ENCODE assay signal across 12 cellular contexts in genomic region chr6:79599725-79600259, GRCh38.
"Had no signal": no experiment of that assay in that cellular context is flagged by ENCODE, and none has a peak within 500 bp of the region (broad histone marks: within the 10 kb centered on the region; RNA-seq: fewer than 3 reads in every experiment).

No MANE protein-coding gene starts in this region.

- H3K27ac Mint-ChIP-seq: activated CD4-positive, alpha-beta T cell treated with anti-CD3 and anti-CD28 coated beads for 36 hours; activated CD8-positive, alpha-beta T cell treated with anti-CD3 and anti-CD28 coated beads, Interleukin-2, amount 10 ng/mL, durations not matched to agents 7 days and 5 days; activated T-helper 1 cell treated with anti-CD3 and anti-CD28 coated beads, Interleukin-12 subunit alpha, Interleukin-12 subunit beta, Interleukin-2, Interleukin-4 antibody, amounts not matched to agents 30 ng/mL and 10 ng/mL and 1 ng/mL, durations not matched to agents 14 hours and 24 hours and 36 hours; natural killer cell had no signal

- H3K4me1 Mint-ChIP-seq: activated CD4-positive, alpha-beta T cell treated with anti-CD3 and anti-CD28 coated beads for 36 hours had no signal

- H3K9me3 Mint-ChIP-seq: activated T-helper 1 cell treated with anti-CD3 and anti-CD28 coated beads, Interleukin-12 subunit alpha, Interleukin-12 subunit beta, Interleukin-2, Interleukin-4 antibody, amounts not matched to agents 30 ng/mL and 10 ng/mL and 1 ng/mL, durations not matched to agents 14 hours and 24 hours and 36 hours; natural killer cell had no signal

- ATAC-seq: activated CD4-positive, alpha-beta T cell treated with anti-CD3 and anti-CD28 coated beads for 36 hours; activated CD8-positive, alpha-beta T cell treated with anti-CD3 and anti-CD28 coated beads, Interleukin-2, amount 10 ng/mL, durations not matched to agents 7 days and 5 days; natural killer cell; sciatic nerve had no signal

- H3K27ac ChIP-seq: WERI-Rb-1 had no signal

- H3K27me3 Mint-ChIP-seq: activated CD4-positive, alpha-beta T cell treated with anti-CD3 and anti-CD28 coated beads for 36 hours; brain had no signal

- H3K36me3 Mint-ChIP-seq: brain, natural killer cell had no signal

- H3K4me3 Mint-ChIP-seq: activated CD4-positive, alpha-beta T cell treated with anti-CD3 and anti-CD28 coated beads for 36 hours; activated CD8-positive, alpha-beta T cell treated with anti-CD3 and anti-CD28 coated beads, Interleukin-2, amount 10 ng/mL, durations not matched to agents 7 days and 5 days; activated T-helper 1 cell treated with anti-CD3 and anti-CD28 coated beads, Interleukin-12 subunit alpha, Interleukin-12 subunit beta, Interleukin-2, Interleukin-4 antibody, amounts not matched to agents 30 ng/mL and 10 ng/mL and 1 ng/mL, durations not matched to agents 14 hours and 24 hours and 36 hours; brain; natural killer cell had no signal

- DNase-seq: activated CD4-positive, alpha-beta T cell treated with anti-CD3 and anti-CD28 coated beads for 36 hours; activated CD8-positive, alpha-beta memory T cell treated with anti-CD3 and anti-CD28 coated beads, Interleukin-2, amount 50 U/mL, for 48 hours; activated CD8-positive, alpha-beta T cell treated with anti-CD3 and anti-CD28 coated beads, Interleukin-2, amount 10 ng/mL, durations not matched to agents 7 days and 5 days; activated naive CD4-positive, alpha-beta T cell treated with Interleukin-2 at 50 U/mL for 16 hours; foreskin melanocyte; head of caudate nucleus; natural killer cell; stimulated activated naive CD4-positive, alpha-beta T cell treated with Interleukin-2 at 50 U/mL for 16 hours; WERI-Rb-1 had no signal

- H3K36me3 ChIP-seq: WERI-Rb-1 had no signal
